7 cellular contexts compared by ENCODE assay signal in the genomic region with DNA sequence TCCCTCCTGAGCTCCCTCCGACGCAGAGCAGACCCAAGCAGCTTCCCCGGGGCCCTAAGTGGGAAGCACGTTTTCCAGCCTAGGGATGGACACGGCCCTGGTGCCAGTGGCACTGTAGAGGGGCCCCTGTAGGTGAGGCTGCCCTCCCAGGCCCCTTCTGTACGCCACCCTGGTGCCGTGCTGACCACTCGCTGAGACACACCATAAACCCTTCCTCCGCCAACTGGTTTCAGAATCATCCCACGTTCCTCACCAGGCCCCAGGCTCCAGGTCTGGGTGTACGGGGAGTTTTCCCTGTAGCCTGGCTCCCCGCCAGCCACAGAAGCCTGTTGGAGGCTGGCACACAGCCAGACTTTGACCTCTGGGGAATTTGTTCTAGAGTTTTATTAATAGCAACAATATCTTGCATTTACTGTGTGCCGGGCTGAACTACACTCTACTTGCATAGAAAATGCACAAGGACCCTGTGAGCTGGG.
A peak's percentile ranks its signal among the peaks of the same experiment; 100 is the strongest.
DNase-seq lines count a peak whose midpoint lies in the region; ATAC-seq and TF ChIP-seq lines count a peak whose summit lies in the region.
"Had no signal": no experiment of that assay in that cellular context is flagged by ENCODE, and none has a peak within 500 bp of the region (broad histone marks: within the 10 kb centered on the region; RNA-seq: fewer than 3 reads in every experiment).

No MANE protein-coding gene starts in this region.

- DNase-seq in DMS153 treated with DMSO at 0.1 percent for 48 hours (lab: John Stamatoyannopoulos, UW; ENCODE audit: unreplicated experiment) (peak; percentile 89), RWPE1 (ENCODE audit: low spot score) (peak; percentile 95), kidney glomerular epithelial cell (lab: John Stamatoyannopoulos, UW) (peak; percentile 59), CD1c-positive myeloid dendritic cell (ENCODE audit: extremely low spot score) (no peak)
- no peak for DNase-seq in activated CD4-positive, CD25-positive, alpha-beta regulatory T cell (lab: John Stamatoyannopoulos, UW)

- POLR2A ChIA-PET in RWPE1 (lab: Yijun Ruan, JAX; ENCODE audit: low non-redundant PET): interaction anchor here (0.9 to 1.5 kb wide), 2 partner anchors 17 to 58 kb away, joined by 6 to 7 read pairs; partner anchors contain the start of gene OLFML2A

- CTCF ChIA-PET in RWPE1 (lab: Yijun Ruan, JAX): interaction anchor here (0.6 to 5.6 kb wide), 6 partner anchors 10 to 66 kb away, joined by 3 to 69 read pairs (median 6); partner anchors contain the start of genes NR6A1 and WDR38

- no peak for ATAC-seq in HG03520 (IDR thresholded peaks at IDR 0.05; ENCODE audit: unreplicated experiment)

- H3K27ac ChIP-seq in RWPE1: peak overlapping the region; percentile 95
- H3K27ac ChIP-seq: SJSA1 had no signal

- no peak for TF ChIP-seq CTCF in RWPE1 (conservative IDR thresholded peaks at IDR 0.05; ENCODE audit: low read depth)

Comparison
In these comparisons a context has a peak if more than half of its experiments do, and no peak if none do; other contexts are left out.
1. DNase-seq: peak in DMS153 treated with DMSO at 0.1 percent for 48 hours (single experiment), RWPE1 (single experiment) and kidney glomerular epithelial cell (single experiment); none in activated CD4-positive, CD25-positive, alpha-beta regulatory T cell (0 of 4) and CD1c-positive myeloid dendritic cell (single experiment).